Comparison of ENCODE assay signal across 14 cellular contexts in genomic region chr1:44881011-44881632, GRCh38. TPM values are rescaled to one million over a fixed set of nuclear protein-coding genes. Genes with fewer than 3 reads are reported as not detected.
DNase-seq lines count a peak whose midpoint lies in the region; ATAC-seq and TF ChIP-seq lines count a peak whose summit lies in the region.
"Had no signal": no experiment of that assay in that cellular context is flagged by ENCODE, and none has a peak within 500 bp of the region (broad histone marks: within the 10 kb centered on the region; RNA-seq: fewer than 3 reads in every experiment).

No MANE protein-coding gene starts in this region.

- H3K79me2 ChIP-seq in neural progenitor cell (ENCODE audit: low read depth) = no peaks in the 10 kb centered on the region

- intact Hi-C loops in left ventricle myocardium inferior (cut with micrococcal nuclease) = no loop called here

- peak overlapping the region; percentile 22 for H3K27ac ChIP-seq in left ventricle myocardium inferior (replicated peaks)
- H3K27ac ChIP-seq in neural progenitor cell = no peak overlapping the region
- H3K27ac ChIP-seq: SK-N-MC had no signal

- H3F3A ChIP-seq in neural progenitor cell (ENCODE audit: low read depth) = no peaks in the 10 kb centered on the region

- H3K27me3 Mint-ChIP-seq in stimulated activated naive CD8-positive, alpha-beta T cell treated with anti-CD3 and anti-CD28 coated beads, Interleukin-15, amount 100 ng/mL, for 72 hours = no peaks in the 10 kb centered on the region
- peaks cover 3% of the 10 kb centered on the region for H3K27me3 Mint-ChIP-seq in neural progenitor cell (ENCODE audit: insufficient read depth, low read depth)
- H3K27me3 Mint-ChIP-seq: activated naive CD4-positive, alpha-beta T cell treated with anti-CD3 and anti-CD28 coated beads, Interleukin-2, amount 10 ng/mL, durations not matched to agents 7 days and 5 days; progenitor cell of endocrine pancreas had no signal

- H3K27ac Mint-ChIP-seq in stimulated activated naive CD8-positive, alpha-beta T cell treated with anti-CD3 and anti-CD28 coated beads, Interleukin-15, amount 100 ng/mL, for 72 hours = peak overlapping the region; percentile 6 to 24
- no peak overlapping the region for H3K27ac Mint-ChIP-seq in neural progenitor cell
- H3K27ac Mint-ChIP-seq: activated naive CD4-positive, alpha-beta T cell treated with anti-CD3 and anti-CD28 coated beads, Interleukin-2, amount 10 ng/mL, durations not matched to agents 7 days and 5 days; progenitor cell of endocrine pancreas had no signal

- no peak overlapping the region for H3K4me3 Mint-ChIP-seq in stimulated activated naive CD8-positive, alpha-beta T cell treated with anti-CD3 and anti-CD28 coated beads, Interleukin-15, amount 100 ng/mL, for 72 hours
- no peak overlapping the region for H3K4me3 Mint-ChIP-seq in neural progenitor cell
- H3K4me3 Mint-ChIP-seq: activated naive CD4-positive, alpha-beta T cell treated with anti-CD3 and anti-CD28 coated beads, Interleukin-2, amount 10 ng/mL, durations not matched to agents 7 days and 5 days had no signal

- no peak overlapping the region for H3K4me3 ChIP-seq in left ventricle myocardium inferior
- H3K4me3 ChIP-seq in neural progenitor cell = no peak overlapping the region
- H3K4me3 ChIP-seq: SK-N-MC had no signal

- H3K9me3 Mint-ChIP-seq in stimulated activated naive CD8-positive, alpha-beta T cell treated with anti-CD3 and anti-CD28 coated beads, Interleukin-15, amount 100 ng/mL, for 72 hours = no peaks in the 10 kb centered on the region
- peaks cover 2% of the 10 kb centered on the region for H3K9me3 Mint-ChIP-seq in neural progenitor cell

- no peak overlapping the region for H3K9ac ChIP-seq in neural progenitor cell

- H3K36me3 ChIP-seq in left ventricle myocardium inferior = peaks cover 45% of the 10 kb centered on the region
- H3K36me3 ChIP-seq in neural progenitor cell = no peaks in the 10 kb centered on the region

- in situ Hi-C loops in T47D (cut with HindIII; ENCODE audit: low pct_unique_long_range_greater_than_20kb, low sequenced_read_pairs) = no loop called here

- no peaks in the 10 kb centered on the region for H3K4me1 Mint-ChIP-seq in stimulated activated naive CD8-positive, alpha-beta T cell treated with anti-CD3 and anti-CD28 coated beads, Interleukin-15, amount 100 ng/mL, for 72 hours
- peaks cover 3% of the 10 kb centered on the region for H3K4me1 Mint-ChIP-seq in neural progenitor cell
- H3K4me1 Mint-ChIP-seq: activated naive CD4-positive, alpha-beta T cell treated with anti-CD3 and anti-CD28 coated beads, Interleukin-2, amount 10 ng/mL, durations not matched to agents 7 days and 5 days had no signal

- no peak for ATAC-seq in stimulated activated naive CD8-positive, alpha-beta T cell treated with anti-CD3 and anti-CD28 coated beads, Interleukin-15, amount 100 ng/mL, for 72 hours
- ATAC-seq in stimulated activated naive CD8-positive, alpha-beta T cell treated with anti-CD3 and anti-CD28 coated beads, Interleukin-15, Interleukin-2, amounts not matched to agents 100 U/mL and 50 U/mL, for 24 hours = no peak
- ATAC-seq: HCT116 had no signal

- no peak for TF ChIP-seq CTCF in left ventricle myocardium inferior (IDR thresholded peaks at IDR 0.05; ENCODE audit: borderline replicate concordance)
- TF ChIP-seq CTCF in neural progenitor cell (IDR thresholded peaks at IDR 0.05) = no peak

- no peak for DNase-seq in stimulated activated naive CD8-positive, alpha-beta T cell treated with anti-CD3 and anti-CD28 coated beads, Interleukin-15, amount 100 ng/mL, for 72 hours
- no peak for DNase-seq in stimulated activated naive CD8-positive, alpha-beta T cell treated with anti-CD3 and anti-CD28 coated beads, Interleukin-15, Interleukin-2, amounts not matched to agents 100 U/mL and 50 U/mL, for 24 hours
- DNase-seq in T47D (ENCODE audit: low read depth in 1 of 2, low spot score in 1 of 2) (peak; percentile 9 to 13), left ventricle myocardium inferior (no peak), NCI-H1436 treated with DMSO at 0.1 percent for 48 hours (lab: John Stamatoyannopoulos, UW) (no peak), NCI-H2171 treated with DMSO at 0.1 percent for 48 hours (lab: John Stamatoyannopoulos, UW) (no peak), NCI-H2107 (lab: John Stamatoyannopoulos, UW) (no peak), neural progenitor cell (ENCODE audit: low spot score) (no peak)
- DNase-seq: activated CD4-positive, alpha-beta T cell treated with anti-CD3 and anti-CD28 coated beads, Interleukin-2, amount 50 U/mL, for 1 hour; activated naive CD4-positive, alpha-beta T cell treated with anti-CD3 and anti-CD28 coated beads, Interleukin-2, amount 10 ng/mL, durations not matched to agents 7 days and 5 days; NCI-H774 had no signal

- no peaks in the 10 kb centered on the region for H4K20me1 ChIP-seq in neural progenitor cell (ENCODE audit: low read depth)

- no peak overlapping the region for H3K4me2 ChIP-seq in neural progenitor cell

- H3K4me1 ChIP-seq in left ventricle myocardium inferior (peaks cover 12% of the 10 kb centered on the region), neural progenitor cell (no peaks in the 10 kb centered on the region)

- no peaks in the 10 kb centered on the region for H3K9me3 ChIP-seq in left ventricle myocardium inferior (replicated peaks)
- peaks cover 6% of the 10 kb centered on the region for H3K9me3 ChIP-seq in neural progenitor cell (ENCODE audit: low read depth)

- H3K36me3 Mint-ChIP-seq in neural progenitor cell = peaks cover 32% of the 10 kb centered on the region

- no peak overlapping the region for H2AFZ ChIP-seq in neural progenitor cell (replicated peaks)

- H3K27me3 ChIP-seq in left ventricle myocardium inferior (ENCODE audit: low read depth) = no peaks in the 10 kb centered on the region
- H3K27me3 ChIP-seq in neural progenitor cell = no peaks in the 10 kb centered on the region

RNA-seq across cellular contexts. Expression of gene PTCH2, which starts 38.1 kb away (rescaled TPM):
- total RNA-seq in left ventricle myocardium inferior (0.25 TPM), neural progenitor cell (ENCODE audit: low replicate concordance) (0.09 TPM in 1 of 2 replicates, not detected in the other)

Comparison
In these comparisons a context has a peak if more than half of its experiments do, and no peak if none do; other contexts are left out.
1. DNase-seq: peak in T47D (2 of 2); none in stimulated activated naive CD8-positive, alpha-beta T cell treated with anti-CD3 and anti-CD28 coated beads, Interleukin-15, amount 100 ng/mL, for 72 hours (0 of 2), stimulated activated naive CD8-positive, alpha-beta T cell treated with anti-CD3 and anti-CD28 coated beads, Interleukin-15, Interleukin-2, amounts not matched to agents 100 U/mL and 50 U/mL, for 24 hours (single experiment), left ventricle myocardium inferior (single experiment), NCI-H1436 treated with DMSO at 0.1 percent for 48 hours (single experiment), NCI-H2171 treated with DMSO at 0.1 percent for 48 hours (single experiment), NCI-H2107 (single experiment) and neural progenitor cell (single experiment).